ENCODE assay signal across 9 cellular contexts in genomic region chr13:34156841-34157365, GRCh38.
DNase-seq lines count a peak whose midpoint lies in the region; ATAC-seq, FAIRE-seq and TF ChIP-seq lines count a peak whose summit lies in the region.
"Had no signal": no experiment of that assay in that cellular context is flagged by ENCODE, and none has a peak within 500 bp of the region (broad histone marks: within the 10 kb centered on the region; RNA-seq: fewer than 3 reads in every experiment).

No MANE protein-coding gene starts in this region.

- no peak overlapping the region for H3K27ac Mint-ChIP-seq in CD4-positive, alpha-beta T cell
- H3K27ac Mint-ChIP-seq: stimulated activated naive CD8-positive, alpha-beta T cell treated with anti-CD3 and anti-CD28 coated beads, Interleukin-15, Interleukin-2, amounts not matched to agents 100 ng/mL and 50 ng/mL, for 24 hours had no signal

- H3K4me1 ChIP-seq in rectal smooth muscle tissue (ENCODE audit: control insufficient read depth, insufficient read depth, low read length): peaks cover 18% of the 10 kb centered on the region

- peaks cover 36% of the 10 kb centered on the region for H3K27me3 Mint-ChIP-seq in CD4-positive, alpha-beta T cell

- ATAC-seq in CD4-positive, alpha-beta T cell (ENCODE audit: poor library complexity): peak; percentile 39
- peak; percentile 99 for ATAC-seq in HG03139 (IDR thresholded peaks at IDR 0.05; ENCODE audit: unreplicated experiment)

- H3K27ac ChIP-seq in CD4-positive, alpha-beta T cell (ENCODE audit: low read depth, low read length): no peak overlapping the region
- peak overlapping the region; percentile 60 for H3K27ac ChIP-seq in rectal smooth muscle tissue (ENCODE audit: low read depth, low read length)

- H3K9me3 ChIP-seq in CD4-positive, alpha-beta T cell (ENCODE audit: control insufficient read depth, low read length): no peaks in the 10 kb centered on the region

- no peaks in the 10 kb centered on the region for H3K27me3 ChIP-seq in CD4-positive, alpha-beta T cell (ENCODE audit: control insufficient read depth, insufficient read depth, low read length)
- H3K27me3 ChIP-seq in rectal smooth muscle tissue (ENCODE audit: control insufficient read depth, insufficient read depth, low read length): no peaks in the 10 kb centered on the region

- CTCF ChIA-PET in CD4-positive, alpha-beta T cell (lab: Charles Lee): no interaction called here

- intact Hi-C loops in CD4-positive, alpha-beta T cell (cut with DNase I, micrococcal nuclease): no loop called here

- POLR2A ChIA-PET in CD4-positive, alpha-beta T cell (lab: Charles Lee): no interaction called here

- H3K36me3 Mint-ChIP-seq in CD4-positive, alpha-beta T cell (ENCODE audit: low read depth): no peaks in the 10 kb centered on the region

- peaks cover 6% of the 10 kb centered on the region for H3K4me1 Mint-ChIP-seq in CD4-positive, alpha-beta T cell (ENCODE audit: low read depth)

- no peaks in the 10 kb centered on the region for H3K9me3 Mint-ChIP-seq in CD4-positive, alpha-beta T cell

- no peak overlapping the region for H3K4me3 ChIP-seq in rectal smooth muscle tissue (ENCODE audit: low read length)

- H3K4me3 Mint-ChIP-seq in CD4-positive, alpha-beta T cell: no peak overlapping the region
- H3K4me3 Mint-ChIP-seq: stimulated activated naive CD8-positive, alpha-beta T cell treated with anti-CD3 and anti-CD28 coated beads, Interleukin-15, Interleukin-2, amounts not matched to agents 100 ng/mL and 50 ng/mL, for 24 hours had no signal

- FAIRE-seq in GM19239 (lab: Jason Lieb, UNC): peak; percentile 78

- DNase-seq in CD4-positive, alpha-beta T cell: no peak
- DNase-seq in GM19239 (ENCODE audit: insufficient read length, low spot score): peak; percentile 33
- DNase-seq in NCI-H510A treated with DMSO at 0.1 percent for 48 hours (lab: John Stamatoyannopoulos, UW): peak; percentile 65
- peak; percentile 47 to 58 for DNase-seq in activated T-cell treated with anti-CD3 and anti-CD28 coated beads, Interleukin-2, amount 50 U/mL, for 48 hours
- DNase-seq in glomerular visceral epithelial cell (ENCODE audit: extremely low spot score): peak; percentile 93
- no peak for DNase-seq in T-helper 9 cell

- TF ChIP-seq CTCF in CD4-positive, alpha-beta T cell (IDR thresholded peaks at IDR 0.05): no peak

- H3K9ac ChIP-seq in rectal smooth muscle tissue (ENCODE audit: low read length): no peak overlapping the region

- no peaks in the 10 kb centered on the region for H3K36me3 ChIP-seq in rectal smooth muscle tissue (ENCODE audit: control insufficient read depth, insufficient read depth, low read length)

Comparison
In these comparisons a context has a peak if more than half of its experiments do, and no peak if none do; other contexts are left out.
1. DNase-seq: peak in GM19239 (single experiment), NCI-H510A treated with DMSO at 0.1 percent for 48 hours (single experiment), activated T-cell treated with anti-CD3 and anti-CD28 coated beads, Interleukin-2, amount 50 U/mL, for 48 hours (2 of 2) and glomerular visceral epithelial cell (single experiment); none in CD4-positive, alpha-beta T cell (0 of 10) and T-helper 9 cell (single experiment).